ENCODE assay signal across 8 cellular contexts in the genomic region with DNA sequence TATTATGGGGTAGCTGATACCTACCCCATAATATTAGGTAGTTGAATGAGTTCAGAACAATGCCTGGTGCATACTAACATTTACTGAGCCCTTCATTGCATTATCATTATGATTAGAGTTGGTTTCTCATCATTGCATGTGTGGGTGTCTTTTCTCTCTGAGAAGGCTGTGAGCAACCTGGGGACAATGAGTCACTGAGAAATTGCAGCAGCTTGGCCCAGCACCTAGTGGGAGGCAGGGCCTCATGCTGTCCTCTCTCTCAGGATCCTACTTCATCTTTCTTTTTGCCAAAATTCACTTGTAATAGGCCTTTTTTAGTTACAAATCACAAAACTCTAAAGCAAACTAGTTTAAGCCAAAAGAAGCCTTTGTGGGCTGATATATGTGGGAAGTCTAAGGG. TPM values are rescaled to one million over a fixed set of nuclear protein-coding genes. Genes with fewer than 3 reads are reported as not detected.
DNase-seq lines count a peak whose midpoint lies in the region; ATAC-seq and TF ChIP-seq lines count a peak whose summit lies in the region.

No MANE protein-coding gene starts in this region.

- peak; percentile 49 to 52 for DNase-seq in activated CD4-positive, alpha-beta T cell treated with anti-CD3 and anti-CD28 coated beads for 24 hours (ENCODE audit: low read depth in 2 of 2)
- DNase-seq in activated CD4-positive, alpha-beta T cell treated with anti-CD3 and anti-CD28 coated beads, Interleukin-2, amount 10 ng/mL, durations not matched to agents 7 days and 5 days = no peak
- peak; percentile 65 for DNase-seq in activated CD8-positive, alpha-beta memory T cell treated with anti-CD3 and anti-CD28 coated beads, Interleukin-2, amount 10 ng/mL, durations not matched to agents 7 days and 5 days
- DNase-seq in foreskin fibroblast = peak; percentile 75 to 91
- DNase-seq in stimulated activated effector memory CD8-positive, alpha-beta T cell treated with anti-CD3 and anti-CD28 coated beads, Interleukin-12 subunit alpha, Interleukin-12 subunit beta, amount 100 ng/mL, for 72 hours (ENCODE audit: low spot score in 2 of 2) = peak; percentile 23 to 70
- DNase-seq in KG1 (lab: John Stamatoyannopoulos, UW) = no peak
- no peak for DNase-seq in GM19238 (ENCODE audit: insufficient read length, low spot score)
- DNase-seq in progenitor cell of endocrine pancreas (ENCODE audit: low spot score, unreplicated experiment) = no peak

- peak; percentile 61 for ATAC-seq in activated CD8-positive, alpha-beta memory T cell treated with anti-CD3 and anti-CD28 coated beads, Interleukin-2, amount 10 ng/mL, durations not matched to agents 7 days and 5 days
- peak; percentile 92 for ATAC-seq in stimulated activated effector memory CD8-positive, alpha-beta T cell treated with anti-CD3 and anti-CD28 coated beads, Interleukin-12 subunit alpha, Interleukin-12 subunit beta, amount 100 ng/mL, for 72 hours

- TF ChIP-seq CTCF in foreskin fibroblast (IDR thresholded peaks at IDR 0.05; ENCODE audit: low read depth, low read length) (no peak), progenitor cell of endocrine pancreas (IDR thresholded peaks at IDR 0.05; ENCODE audit: unreplicated experiment) (no peak)

- no peak overlapping the region for H3K4me3 ChIP-seq in foreskin fibroblast (ENCODE audit: low read depth in 1 of 2, low read length in 2 of 2)

- CTCF ChIA-PET in activated CD4-positive, alpha-beta T cell treated with anti-CD3 and anti-CD28 coated beads, Interleukin-2, amount 10 ng/mL, durations not matched to agents 7 days and 5 days (lab: Charles Lee) = interaction anchor here (0.8 to 1.4 kb wide), 3 partner anchors 12 to 45 kb away, joined by 3 to 6 read pairs (median 4); a partner anchor contains a TSS
- CTCF ChIA-PET in activated CD8-positive, alpha-beta memory T cell treated with anti-CD3 and anti-CD28 coated beads, Interleukin-2, amount 10 ng/mL, durations not matched to agents 7 days and 5 days (lab: Charles Lee) = interaction anchor here (1.5 to 1.9 kb wide), 2 partner anchors 47 to 51 kb away, joined by 3 to 5 read pairs; a partner anchor contains a TSS

- POLR2A ChIA-PET in activated CD4-positive, alpha-beta T cell treated with anti-CD3 and anti-CD28 coated beads, Interleukin-2, amount 10 ng/mL, durations not matched to agents 7 days and 5 days (lab: Charles Lee) = no interaction called here

- no peak overlapping the region for H3K27ac Mint-ChIP-seq in activated CD4-positive, alpha-beta T cell treated with anti-CD3 and anti-CD28 coated beads, Interleukin-2, amount 10 ng/mL, durations not matched to agents 7 days and 5 days
- H3K27ac Mint-ChIP-seq in activated CD8-positive, alpha-beta memory T cell treated with anti-CD3 and anti-CD28 coated beads, Interleukin-2, amount 10 ng/mL, durations not matched to agents 7 days and 5 days = peak overlapping the region; percentile 88
- peak overlapping the region; percentile 99 for H3K27ac Mint-ChIP-seq in stimulated activated effector memory CD8-positive, alpha-beta T cell treated with anti-CD3 and anti-CD28 coated beads, Interleukin-12 subunit alpha, Interleukin-12 subunit beta, amount 100 ng/mL, for 72 hours
- H3K27ac Mint-ChIP-seq in progenitor cell of endocrine pancreas = no peak overlapping the region

- no peaks in the 10 kb centered on the region for H3K27me3 Mint-ChIP-seq in activated CD4-positive, alpha-beta T cell treated with anti-CD3 and anti-CD28 coated beads, Interleukin-2, amount 10 ng/mL, durations not matched to agents 7 days and 5 days
- H3K27me3 Mint-ChIP-seq in activated CD8-positive, alpha-beta memory T cell treated with anti-CD3 and anti-CD28 coated beads, Interleukin-2, amount 10 ng/mL, durations not matched to agents 7 days and 5 days = no peaks in the 10 kb centered on the region
- no peaks in the 10 kb centered on the region for H3K27me3 Mint-ChIP-seq in progenitor cell of endocrine pancreas

- H3K9me3 Mint-ChIP-seq in activated CD4-positive, alpha-beta T cell treated with anti-CD3 and anti-CD28 coated beads, Interleukin-2, amount 10 ng/mL, durations not matched to agents 7 days and 5 days = no peaks in the 10 kb centered on the region
- H3K9me3 Mint-ChIP-seq in activated CD8-positive, alpha-beta memory T cell treated with anti-CD3 and anti-CD28 coated beads, Interleukin-2, amount 10 ng/mL, durations not matched to agents 7 days and 5 days (ENCODE audit: low read depth) = no peaks in the 10 kb centered on the region
- no peaks in the 10 kb centered on the region for H3K9me3 Mint-ChIP-seq in stimulated activated effector memory CD8-positive, alpha-beta T cell treated with anti-CD3 and anti-CD28 coated beads, Interleukin-12 subunit alpha, Interleukin-12 subunit beta, amount 100 ng/mL, for 72 hours
- H3K9me3 Mint-ChIP-seq in progenitor cell of endocrine pancreas (ENCODE audit: low read depth) = no peaks in the 10 kb centered on the region

- peaks cover 39% of the 10 kb centered on the region for H3K36me3 Mint-ChIP-seq in activated CD4-positive, alpha-beta T cell treated with anti-CD3 and anti-CD28 coated beads, Interleukin-2, amount 10 ng/mL, durations not matched to agents 7 days and 5 days (ENCODE audit: low read depth)
- peaks cover 22% of the 10 kb centered on the region for H3K36me3 Mint-ChIP-seq in activated CD8-positive, alpha-beta memory T cell treated with anti-CD3 and anti-CD28 coated beads, Interleukin-2, amount 10 ng/mL, durations not matched to agents 7 days and 5 days
- peaks cover 57% of the 10 kb centered on the region for H3K36me3 Mint-ChIP-seq in stimulated activated effector memory CD8-positive, alpha-beta T cell treated with anti-CD3 and anti-CD28 coated beads, Interleukin-12 subunit alpha, Interleukin-12 subunit beta, amount 100 ng/mL, for 72 hours
- peaks cover 3% of the 10 kb centered on the region for H3K36me3 Mint-ChIP-seq in progenitor cell of endocrine pancreas (ENCODE audit: insufficient read depth)

- H3K4me3 Mint-ChIP-seq in activated CD4-positive, alpha-beta T cell treated with anti-CD3 and anti-CD28 coated beads, Interleukin-2, amount 10 ng/mL, durations not matched to agents 7 days and 5 days = no peak overlapping the region
- H3K4me3 Mint-ChIP-seq in activated CD8-positive, alpha-beta memory T cell treated with anti-CD3 and anti-CD28 coated beads, Interleukin-2, amount 10 ng/mL, durations not matched to agents 7 days and 5 days = no peak overlapping the region
- H3K4me3 Mint-ChIP-seq in stimulated activated effector memory CD8-positive, alpha-beta T cell treated with anti-CD3 and anti-CD28 coated beads, Interleukin-12 subunit alpha, Interleukin-12 subunit beta, amount 100 ng/mL, for 72 hours = peak overlapping the region; percentile 71
- no peak overlapping the region for H3K4me3 Mint-ChIP-seq in progenitor cell of endocrine pancreas (ENCODE audit: low read depth)

- H3K4me1 Mint-ChIP-seq in activated CD4-positive, alpha-beta T cell treated with anti-CD3 and anti-CD28 coated beads, Interleukin-2, amount 10 ng/mL, durations not matched to agents 7 days and 5 days = peaks cover 54% of the 10 kb centered on the region
- peaks cover 57% of the 10 kb centered on the region for H3K4me1 Mint-ChIP-seq in activated CD8-positive, alpha-beta memory T cell treated with anti-CD3 and anti-CD28 coated beads, Interleukin-2, amount 10 ng/mL, durations not matched to agents 7 days and 5 days
- peaks cover 71% of the 10 kb centered on the region for H3K4me1 Mint-ChIP-seq in stimulated activated effector memory CD8-positive, alpha-beta T cell treated with anti-CD3 and anti-CD28 coated beads, Interleukin-12 subunit alpha, Interleukin-12 subunit beta, amount 100 ng/mL, for 72 hours
- no peaks in the 10 kb centered on the region for H3K4me1 Mint-ChIP-seq in progenitor cell of endocrine pancreas (ENCODE audit: low read depth)

RNA-seq across cellular contexts. Expression of a gene that starts 8.4 kb away (rescaled TPM):
- total RNA-seq in activated CD4-positive, alpha-beta T cell treated with anti-CD3 and anti-CD28 coated beads, Interleukin-2, amount 10 ng/mL, durations not matched to agents 7 days and 5 days = 10 to 100 TPM; 18.8 to 19.0 TPM
- total RNA-seq in activated CD8-positive, alpha-beta memory T cell treated with anti-CD3 and anti-CD28 coated beads, Interleukin-2, amount 10 ng/mL, durations not matched to agents 7 days and 5 days = 10 to 100 TPM; 31.7 to 57.7 TPM
- 16.9 and 17.1 TPM in 2 replicates for total RNA-seq in progenitor cell of endocrine pancreas

RNA-seq across cellular contexts. Expression of a gene that starts 14.2 kb away (rescaled TPM):
- 10 to 100 TPM; 77.6 to 82.3 TPM for total RNA-seq in activated CD4-positive, alpha-beta T cell treated with anti-CD3 and anti-CD28 coated beads, Interleukin-2, amount 10 ng/mL, durations not matched to agents 7 days and 5 days
- total RNA-seq in activated CD8-positive, alpha-beta memory T cell treated with anti-CD3 and anti-CD28 coated beads, Interleukin-2, amount 10 ng/mL, durations not matched to agents 7 days and 5 days = 10 to 100 TPM; 89.8 to 90.6 TPM
- 66.6 and 70.8 TPM in 2 replicates for total RNA-seq in progenitor cell of endocrine pancreas

RNA-seq across cellular contexts. Expression of a gene that starts 14.8 kb away (rescaled TPM):
- 100 to 1,000 TPM; 258 to 299 TPM for total RNA-seq in activated CD4-positive, alpha-beta T cell treated with anti-CD3 and anti-CD28 coated beads, Interleukin-2, amount 10 ng/mL, durations not matched to agents 7 days and 5 days
- total RNA-seq in activated CD8-positive, alpha-beta memory T cell treated with anti-CD3 and anti-CD28 coated beads, Interleukin-2, amount 10 ng/mL, durations not matched to agents 7 days and 5 days = 100 to 1,000 TPM; 274 to 300 TPM
- 129 and 135 TPM in 2 replicates for total RNA-seq in progenitor cell of endocrine pancreas

RNA-seq across cellular contexts. Expression of a gene that starts 28.4 kb away (rescaled TPM):
- total RNA-seq in activated CD4-positive, alpha-beta T cell treated with anti-CD3 and anti-CD28 coated beads, Interleukin-2, amount 10 ng/mL, durations not matched to agents 7 days and 5 days = 10 to 100 TPM; 42.3 to 47.9 TPM
- 10 to 100 TPM; 32.1 to 34.5 TPM for total RNA-seq in activated CD8-positive, alpha-beta memory T cell treated with anti-CD3 and anti-CD28 coated beads, Interleukin-2, amount 10 ng/mL, durations not matched to agents 7 days and 5 days
- total RNA-seq in progenitor cell of endocrine pancreas = 46.3 and 47.7 TPM in 2 replicates

RNA-seq across cellular contexts. Expression of a gene that starts 32.0 kb away (rescaled TPM):
- 10 to 100 TPM; 51.1 to 55.3 TPM for total RNA-seq in activated CD4-positive, alpha-beta T cell treated with anti-CD3 and anti-CD28 coated beads, Interleukin-2, amount 10 ng/mL, durations not matched to agents 7 days and 5 days
- total RNA-seq in activated CD8-positive, alpha-beta memory T cell treated with anti-CD3 and anti-CD28 coated beads, Interleukin-2, amount 10 ng/mL, durations not matched to agents 7 days and 5 days = 10 to 100 TPM; 40.4 to 77.5 TPM
- total RNA-seq in progenitor cell of endocrine pancreas = 51.6 and 59.6 TPM in 2 replicates

Comparison
In these comparisons a context has a peak if more than half of its experiments do, and no peak if none do; other contexts are left out.
1. DNase-seq: peak in activated CD4-positive, alpha-beta T cell treated with anti-CD3 and anti-CD28 coated beads for 24 hours (2 of 2), activated CD8-positive, alpha-beta memory T cell treated with anti-CD3 and anti-CD28 coated beads, Interleukin-2, amount 10 ng/mL, durations not matched to agents 7 days and 5 days (single experiment), foreskin fibroblast (2 of 2) and stimulated activated effector memory CD8-positive, alpha-beta T cell treated with anti-CD3 and anti-CD28 coated beads, Interleukin-12 subunit alpha, Interleukin-12 subunit beta, amount 100 ng/mL, for 72 hours (2 of 2); none in activated CD4-positive, alpha-beta T cell treated with anti-CD3 and anti-CD28 coated beads, Interleukin-2, amount 10 ng/mL, durations not matched to agents 7 days and 5 days (single experiment), KG1 (single experiment), GM19238 (single experiment) and progenitor cell of endocrine pancreas (single experiment).
2. H3K27ac Mint-ChIP-seq: peak in activated CD8-positive, alpha-beta memory T cell treated with anti-CD3 and anti-CD28 coated beads, Interleukin-2, amount 10 ng/mL, durations not matched to agents 7 days and 5 days (single experiment) and stimulated activated effector memory CD8-positive, alpha-beta T cell treated with anti-CD3 and anti-CD28 coated beads, Interleukin-12 subunit alpha, Interleukin-12 subunit beta, amount 100 ng/mL, for 72 hours (single experiment); none in activated CD4-positive, alpha-beta T cell treated with anti-CD3 and anti-CD28 coated beads, Interleukin-2, amount 10 ng/mL, durations not matched to agents 7 days and 5 days (single experiment) and progenitor cell of endocrine pancreas (single experiment).